Comparison of ENCODE assay signal across 8 cellular contexts in the genomic region with DNA sequence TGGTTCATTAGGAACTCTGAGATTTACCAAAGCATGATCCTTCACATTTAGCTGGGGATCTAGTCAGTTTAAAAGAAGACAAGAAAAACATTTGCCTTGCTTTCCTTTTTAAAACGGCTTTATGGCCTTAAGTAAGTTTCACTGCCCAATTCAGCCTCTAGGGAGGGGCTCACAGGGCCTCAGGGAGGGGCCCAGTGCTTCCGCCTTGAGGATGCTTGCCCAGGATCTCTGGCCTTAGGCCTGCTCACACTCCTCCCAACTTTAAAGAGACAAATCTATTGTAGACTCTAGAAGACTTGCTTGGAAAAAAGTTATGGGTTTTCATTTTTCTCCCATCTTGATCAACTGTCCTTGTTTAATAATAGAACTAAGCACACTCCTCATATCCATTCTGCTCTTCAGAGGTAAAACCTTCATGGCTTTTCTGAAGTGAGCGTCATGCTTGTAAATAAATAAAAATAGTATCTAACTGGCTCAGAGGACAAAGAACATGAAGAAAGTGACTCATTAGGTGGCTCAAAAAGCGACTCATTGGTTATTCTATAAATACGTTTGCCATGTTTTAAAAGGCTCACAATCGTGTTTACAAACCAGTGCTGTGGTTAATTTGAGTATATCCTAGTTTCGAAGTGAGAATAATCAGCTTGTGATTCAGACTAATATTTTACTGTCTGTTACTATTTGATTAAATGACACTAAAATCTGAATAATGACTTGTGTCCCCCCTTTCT. TPM values are rescaled to one million over a fixed set of nuclear protein-coding genes. Genes with fewer than 3 reads are reported as not detected.
DNase-seq lines count a peak whose midpoint lies in the region; ATAC-seq and TF ChIP-seq lines count a peak whose summit lies in the region.

No MANE protein-coding gene starts in this region.

- peaks cover 4% of the 10 kb centered on the region for H3K4me1 Mint-ChIP-seq in activated naive CD4-positive, alpha-beta T cell treated with anti-CD3 and anti-CD28 coated beads, Interleukin-2, amount 50 U/mL, for 24 hours
- peaks cover 33% of the 10 kb centered on the region for H3K4me1 Mint-ChIP-seq in nephron progenitor cell

- no peaks in the 10 kb centered on the region for H3K27me3 Mint-ChIP-seq in activated naive CD4-positive, alpha-beta T cell treated with anti-CD3 and anti-CD28 coated beads, Interleukin-2, amount 50 U/mL, for 24 hours
- no peaks in the 10 kb centered on the region for H3K27me3 Mint-ChIP-seq in nephron progenitor cell (ENCODE audit: low read depth, poor library complexity)

- TF ChIP-seq POLR2A in thyroid gland (IDR thresholded peaks at IDR 0.05), result no peak

- H3K4me1 ChIP-seq in thyroid gland, result peaks cover 0 to 23% of the 10 kb centered on the region in 2 donors

- H3K4me3 Mint-ChIP-seq in activated naive CD4-positive, alpha-beta T cell treated with anti-CD3 and anti-CD28 coated beads, Interleukin-2, amount 50 U/mL, for 24 hours, result no peak overlapping the region
- H3K4me3 Mint-ChIP-seq in nephron progenitor cell, result no peak overlapping the region

- no peaks in the 10 kb centered on the region for H3K9me3 Mint-ChIP-seq in activated naive CD4-positive, alpha-beta T cell treated with anti-CD3 and anti-CD28 coated beads, Interleukin-2, amount 50 U/mL, for 24 hours
- H3K9me3 Mint-ChIP-seq in nephron progenitor cell, result no peaks in the 10 kb centered on the region

- H3K4me3 ChIP-seq in fibroblast of villous mesenchyme (ENCODE audit: low read depth, low read length), result no peak overlapping the region
- H3K4me3 ChIP-seq in thyroid gland (replicated peaks in 1 of 3), result no peak overlapping the region

- peaks cover 2% of the 10 kb centered on the region for H3K36me3 Mint-ChIP-seq in activated naive CD4-positive, alpha-beta T cell treated with anti-CD3 and anti-CD28 coated beads, Interleukin-2, amount 50 U/mL, for 24 hours
- H3K36me3 Mint-ChIP-seq in nephron progenitor cell (ENCODE audit: low read depth), result peaks cover 18% of the 10 kb centered on the region

- H3K9me3 ChIP-seq in thyroid gland, result no peaks in the 10 kb centered on the region

- no peak for TF ChIP-seq CTCF in fibroblast of villous mesenchyme (IDR thresholded peaks at IDR 0.05; ENCODE audit: insufficient read depth, low read depth, low read length)
- TF ChIP-seq CTCF in thyroid gland (IDR thresholded peaks at IDR 0.05), result no peak
- TF ChIP-seq CTCF in nephron progenitor cell (IDR thresholded peaks at IDR 0.05), result no peak

- peaks cover 18 to 49% of the 10 kb centered on the region in 2 donors for H3K36me3 ChIP-seq in thyroid gland

- ATAC-seq in HG03354 (IDR thresholded peaks at IDR 0.05; ENCODE audit: poor library complexity, severe bottlenecking, unreplicated experiment), result peak; percentile 71

- intact Hi-C loops in thyroid gland (cut with DNase I), result loop anchor here (5.0 to 10.0 kb wide), 3 partner anchors 108 to 235 kb away; a partner anchor contains a TSS

- H3K27me3 ChIP-seq in thyroid gland, result no peaks in the 10 kb centered on the region

- no peak for DNase-seq in activated naive CD4-positive, alpha-beta T cell treated with anti-CD3 and anti-CD28 coated beads, Interleukin-2, amount 50 U/mL, for 16 hours
- DNase-seq in fibroblast of villous mesenchyme (ENCODE audit: low read depth), result peak; percentile 28
- DNase-seq in thyroid gland, result peak in 1 of 2 donors; percentile 12
- DNase-seq in COLO829 (ENCODE audit: low spot score), result no peak
- no peak for DNase-seq in nephron progenitor cell
- no peak for DNase-seq in iPS-NIHi7 (ENCODE audit: extremely low spot score)

- 71 to 76% methylated on average over 7 of the region's 7 CpGs for WGBS in thyroid gland, 2 donors

- H3K27ac ChIP-seq in thyroid gland, result peak overlapping the region in 2 of 3 donors; percentile 53 to 71

- H3K27ac Mint-ChIP-seq in activated naive CD4-positive, alpha-beta T cell treated with anti-CD3 and anti-CD28 coated beads, Interleukin-2, amount 50 U/mL, for 24 hours, result peak overlapping the region; percentile 62
- no peak overlapping the region for H3K27ac Mint-ChIP-seq in nephron progenitor cell

RNA-seq across cellular contexts. Expression of a gene that starts 13.7 kb away (rescaled TPM):
- total RNA-seq in fibroblast of villous mesenchyme (102 and 114 TPM in 2 replicates), thyroid gland (100 to 1,000 TPM in 1 of 4 donors, 10 to 100 TPM in 3; 51.5 to 139 (median 77.0) TPM)
